In the genomic region with DNA sequence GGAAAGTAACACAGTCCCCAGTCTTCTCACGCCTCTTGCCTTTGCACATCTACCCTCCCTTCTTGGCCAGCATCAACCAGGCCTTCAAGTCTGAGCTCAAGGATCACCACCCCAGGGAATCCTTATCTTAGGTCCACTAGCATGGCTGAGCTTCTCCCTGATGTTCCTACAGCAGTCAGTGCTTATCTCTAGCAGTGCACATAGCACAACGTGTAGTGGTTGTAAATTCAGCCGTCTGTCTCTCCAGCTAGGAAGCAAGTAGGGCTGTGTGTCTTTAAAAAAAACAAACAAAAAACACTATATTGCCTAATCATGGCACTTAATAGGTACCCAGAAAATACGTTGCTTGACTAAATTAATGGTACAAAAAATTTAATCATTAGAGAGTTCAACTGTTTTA, we compare ENCODE assay signal across 1 cellular context.
TF ChIP-seq lines count a peak whose summit lies in the region.

No MANE protein-coding gene starts in this region.

TF ChIP-seq in K562, 482 proteins besides CTCF, POLR2A, EP300 and RAD21 (continued from another document and continues in another):
- TF ChIP-seq, protein P1, sequence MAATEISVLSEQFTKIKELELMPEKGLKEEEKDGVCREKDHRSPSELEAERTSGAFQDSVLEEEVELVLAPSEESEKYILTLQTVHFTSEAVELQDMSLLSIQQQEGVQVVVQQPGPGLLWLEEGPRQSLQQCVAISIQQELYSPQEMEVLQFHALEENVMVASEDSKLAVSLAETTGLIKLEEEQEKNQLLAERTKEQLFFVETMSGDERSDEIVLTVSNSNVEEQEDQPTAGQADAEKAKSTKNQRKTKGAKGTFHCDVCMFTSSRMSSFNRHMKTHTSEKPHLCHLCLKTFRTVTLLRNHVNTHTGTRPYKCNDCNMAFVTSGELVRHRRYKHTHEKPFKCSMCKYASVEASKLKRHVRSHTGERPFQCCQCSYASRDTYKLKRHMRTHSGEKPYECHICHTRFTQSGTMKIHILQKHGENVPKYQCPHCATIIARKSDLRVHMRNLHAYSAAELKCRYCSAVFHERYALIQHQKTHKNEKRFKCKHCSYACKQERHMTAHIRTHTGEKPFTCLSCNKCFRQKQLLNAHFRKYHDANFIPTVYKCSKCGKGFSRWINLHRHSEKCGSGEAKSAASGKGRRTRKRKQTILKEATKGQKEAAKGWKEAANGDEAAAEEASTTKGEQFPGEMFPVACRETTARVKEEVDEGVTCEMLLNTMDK (IDR thresholded peaks at IDR 0.05; ENCODE audit: borderline replicate concordance, insufficient read depth, low read depth, low read length, poor library complexity, severe bottlenecking) = no peak
- TF ChIP-seq ESRRB (CRISPR knock-in tag; IDR thresholded peaks at IDR 0.05; ENCODE audit: borderline replicate concordance) (no peak), ZNF75A (CRISPR knock-in tag; IDR thresholded peaks at IDR 0.05) (no peak), SIN3B (IDR thresholded peaks at IDR 0.05; ENCODE audit: low read depth) (no peak), NFRKB (IDR thresholded peaks at IDR 0.05; ENCODE audit: low read depth) (no peak), TRIM28 (IDR thresholded peaks at IDR 0.05) (no peak), NCOA4 (IDR thresholded peaks at IDR 0.05; ENCODE audit: partially characterized antibody) (no peak), CHD4 (IDR thresholded peaks at IDR 0.05; ENCODE audit: insufficient read depth, insufficient replicate concordance, low read depth, low read length, poor library complexity, severe bottlenecking) (no peak), FIP1L1 (IDR thresholded peaks at IDR 0.05; ENCODE audit: low read depth, low read length, poor library complexity, severe bottlenecking) (no peak), RBM14 (IDR thresholded peaks at IDR 0.05; ENCODE audit: borderline replicate concordance, insufficient read depth, low read depth, low read length) (no peak), ZNF695 (CRISPR knock-in tag; IDR thresholded peaks at IDR 0.05) (no peak), ZNF347 (CRISPR knock-in tag; IDR thresholded peaks at IDR 0.05; ENCODE audit: low read depth) (no peak), PHF8 (IDR thresholded peaks at IDR 0.05; ENCODE audit: borderline replicate concordance, low read length) (no peak), POLR3G (IDR thresholded peaks at IDR 0.05; ENCODE audit: extremely low read depth, insufficient read length, insufficient replicate concordance) (no peak), SMAD2 (IDR thresholded peaks at IDR 0.05; ENCODE audit: low read depth, low read length) (no peak), GTF2F1 (IDR thresholded peaks at IDR 0.05; ENCODE audit: low read depth, low read length) (no peak), TEAD1 (CRISPR knock-in tag; IDR thresholded peaks at IDR 0.05) (0 out of 4 replicates have a peak, but pooled peaks of 1 of the 2 experiments have one; percentile 34), MEF2D (tag; conservative IDR thresholded peaks at IDR 0.05; ENCODE audit: low read depth) (no peak), CBX3 (IDR thresholded peaks at IDR 0.05; ENCODE audit: borderline replicate concordance in 1 of 2, low read length in 2 of 2) (peak in 1 of 2 experiments; percentile 59; a peak in 1 of 3 replicates), ZBED1 (IDR thresholded peaks at IDR 0.05) (no peak), EHMT2 (IDR thresholded peaks at IDR 0.05) (peak; percentile 82), ZNF140 (CRISPR knock-in tag; IDR thresholded peaks at IDR 0.05) (no peak), MCM7 (IDR thresholded peaks at IDR 0.05) (no peak), ZNF589 (CRISPR knock-in tag; IDR thresholded peaks at IDR 0.05; ENCODE audit: low read depth) (no peak), SOX6 (IDR thresholded peaks at IDR 0.05) (peak; percentile 55; the same call in 1 of the 2 replicates), YBX1 (IDR thresholded peaks at IDR 0.05) (no peak), CREBBP (IDR thresholded peaks at IDR 0.05; ENCODE audit: low read depth, low read length) (no peak), ZNF124 (CRISPR knock-in tag; IDR thresholded peaks at IDR 0.05) (no peak), SRSF7 (optimal IDR thresholded peaks at IDR 0.05; ENCODE audit: low read depth, low read length) (no peak), STAG1 (CRISPR knock-in tag; IDR thresholded peaks at IDR 0.05; ENCODE audit: borderline replicate concordance) (no peak), ETS2 (tag; IDR thresholded peaks at IDR 0.05; ENCODE audit: borderline replicate concordance, poor library complexity, severe bottlenecking) (no peak), ZNF3 (CRISPR knock-in tag; IDR thresholded peaks at IDR 0.05) (no peak), FOXJ2 (tag; IDR thresholded peaks at IDR 0.05) (no peak), SMARCE1 (IDR thresholded peaks at IDR 0.05) (peak; percentile 80; the same call in 1 of the 2 replicates), SREBF2 (CRISPR knock-in tag; IDR thresholded peaks at IDR 0.05) (no peak), DDX20 (tag; IDR thresholded peaks at IDR 0.05; ENCODE audit: low read depth) (no peak), ZNF134 (CRISPR knock-in tag; conservative IDR thresholded peaks at IDR 0.05) (no peak), GATA2 (CRISPR knock-in tag; IDR thresholded peaks at IDR 0.05) (peak; percentile 93), MTF1 (CRISPR knock-in tag; IDR thresholded peaks at IDR 0.05; ENCODE audit: borderline replicate concordance) (no peak), ZNF274 (IDR thresholded peaks at IDR 0.05; ENCODE audit: borderline replicate concordance, low read depth, low read length) (no peak), POLR2AphosphoS5 (IDR thresholded peaks at IDR 0.05; ENCODE audit: control insufficient read depth, insufficient read depth, low read depth, low read length) (peak; percentile 91), ZSCAN32 (CRISPR knock-in tag; IDR thresholded peaks at IDR 0.05) (no peak), MCM2 (IDR thresholded peaks at IDR 0.05; ENCODE audit: low read depth) (no peak), KLF16 (IDR thresholded peaks at IDR 0.05) (peak; percentile 80), RBBP5 (IDR thresholded peaks at IDR 0.05; ENCODE audit: borderline replicate concordance, insufficient read depth, low read length, poor library complexity, severe bottlenecking) (no peak), ZKSCAN3 (CRISPR knock-in tag; IDR thresholded peaks at IDR 0.05) (no peak), ZNF79 (CRISPR knock-in tag; IDR thresholded peaks at IDR 0.05; ENCODE audit: low read depth) (no peak), ATF7 (IDR thresholded peaks at IDR 0.05) (0 out of 2 replicates have a peak, but pooled peaks have one; percentile 29), ZNF311 (CRISPR knock-in tag; IDR thresholded peaks at IDR 0.05) (no peak), ELF1 (tag; IDR thresholded peaks at IDR 0.05) (no peak), ETV5 (CRISPR knock-in tag; IDR thresholded peaks at IDR 0.05; ENCODE audit: low read depth) (no peak)
- TF ChIP-seq, protein P2, sequence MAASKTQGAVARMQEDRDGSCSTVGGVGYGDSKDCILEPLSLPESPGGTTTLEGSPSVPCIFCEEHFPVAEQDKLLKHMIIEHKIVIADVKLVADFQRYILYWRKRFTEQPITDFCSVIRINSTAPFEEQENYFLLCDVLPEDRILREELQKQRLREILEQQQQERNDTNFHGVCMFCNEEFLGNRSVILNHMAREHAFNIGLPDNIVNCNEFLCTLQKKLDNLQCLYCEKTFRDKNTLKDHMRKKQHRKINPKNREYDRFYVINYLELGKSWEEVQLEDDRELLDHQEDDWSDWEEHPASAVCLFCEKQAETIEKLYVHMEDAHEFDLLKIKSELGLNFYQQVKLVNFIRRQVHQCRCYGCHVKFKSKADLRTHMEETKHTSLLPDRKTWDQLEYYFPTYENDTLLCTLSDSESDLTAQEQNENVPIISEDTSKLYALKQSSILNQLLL (CRISPR knock-in tag; IDR thresholded peaks at IDR 0.05; ENCODE audit: borderline replicate concordance) = no peak
- TF ChIP-seq, protein P3, sequence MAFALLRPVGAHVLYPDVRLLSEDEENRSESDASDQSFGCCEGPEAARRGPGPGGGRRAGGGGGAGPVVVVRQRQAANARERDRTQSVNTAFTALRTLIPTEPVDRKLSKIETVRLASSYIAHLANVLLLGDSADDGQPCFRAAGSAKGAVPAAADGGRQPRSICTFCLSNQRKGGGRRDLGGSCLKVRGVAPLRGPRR (CRISPR knock-in tag; IDR thresholded peaks at IDR 0.05) = no peak
- TF ChIP-seq, protein P4, sequence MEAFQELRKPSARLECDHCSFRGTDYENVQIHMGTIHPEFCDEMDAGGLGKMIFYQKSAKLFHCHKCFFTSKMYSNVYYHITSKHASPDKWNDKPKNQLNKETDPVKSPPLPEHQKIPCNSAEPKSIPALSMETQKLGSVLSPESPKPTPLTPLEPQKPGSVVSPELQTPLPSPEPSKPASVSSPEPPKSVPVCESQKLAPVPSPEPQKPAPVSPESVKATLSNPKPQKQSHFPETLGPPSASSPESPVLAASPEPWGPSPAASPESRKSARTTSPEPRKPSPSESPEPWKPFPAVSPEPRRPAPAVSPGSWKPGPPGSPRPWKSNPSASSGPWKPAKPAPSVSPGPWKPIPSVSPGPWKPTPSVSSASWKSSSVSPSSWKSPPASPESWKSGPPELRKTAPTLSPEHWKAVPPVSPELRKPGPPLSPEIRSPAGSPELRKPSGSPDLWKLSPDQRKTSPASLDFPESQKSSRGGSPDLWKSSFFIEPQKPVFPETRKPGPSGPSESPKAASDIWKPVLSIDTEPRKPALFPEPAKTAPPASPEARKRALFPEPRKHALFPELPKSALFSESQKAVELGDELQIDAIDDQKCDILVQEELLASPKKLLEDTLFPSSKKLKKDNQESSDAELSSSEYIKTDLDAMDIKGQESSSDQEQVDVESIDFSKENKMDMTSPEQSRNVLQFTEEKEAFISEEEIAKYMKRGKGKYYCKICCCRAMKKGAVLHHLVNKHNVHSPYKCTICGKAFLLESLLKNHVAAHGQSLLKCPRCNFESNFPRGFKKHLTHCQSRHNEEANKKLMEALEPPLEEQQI (IDR thresholded peaks at IDR 0.05) = no peak
- TF ChIP-seq, protein P5, sequence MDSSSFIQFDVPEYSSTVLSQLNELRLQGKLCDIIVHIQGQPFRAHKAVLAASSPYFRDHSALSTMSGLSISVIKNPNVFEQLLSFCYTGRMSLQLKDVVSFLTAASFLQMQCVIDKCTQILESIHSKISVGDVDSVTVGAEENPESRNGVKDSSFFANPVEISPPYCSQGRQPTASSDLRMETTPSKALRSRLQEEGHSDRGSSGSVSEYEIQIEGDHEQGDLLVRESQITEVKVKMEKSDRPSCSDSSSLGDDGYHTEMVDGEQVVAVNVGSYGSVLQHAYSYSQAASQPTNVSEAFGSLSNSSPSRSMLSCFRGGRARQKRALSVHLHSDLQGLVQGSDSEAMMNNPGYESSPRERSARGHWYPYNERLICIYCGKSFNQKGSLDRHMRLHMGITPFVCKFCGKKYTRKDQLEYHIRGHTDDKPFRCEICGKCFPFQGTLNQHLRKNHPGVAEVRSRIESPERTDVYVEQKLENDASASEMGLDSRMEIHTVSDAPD (CRISPR knock-in tag; IDR thresholded peaks at IDR 0.05) = no peak
- TF ChIP-seq, protein P6, sequence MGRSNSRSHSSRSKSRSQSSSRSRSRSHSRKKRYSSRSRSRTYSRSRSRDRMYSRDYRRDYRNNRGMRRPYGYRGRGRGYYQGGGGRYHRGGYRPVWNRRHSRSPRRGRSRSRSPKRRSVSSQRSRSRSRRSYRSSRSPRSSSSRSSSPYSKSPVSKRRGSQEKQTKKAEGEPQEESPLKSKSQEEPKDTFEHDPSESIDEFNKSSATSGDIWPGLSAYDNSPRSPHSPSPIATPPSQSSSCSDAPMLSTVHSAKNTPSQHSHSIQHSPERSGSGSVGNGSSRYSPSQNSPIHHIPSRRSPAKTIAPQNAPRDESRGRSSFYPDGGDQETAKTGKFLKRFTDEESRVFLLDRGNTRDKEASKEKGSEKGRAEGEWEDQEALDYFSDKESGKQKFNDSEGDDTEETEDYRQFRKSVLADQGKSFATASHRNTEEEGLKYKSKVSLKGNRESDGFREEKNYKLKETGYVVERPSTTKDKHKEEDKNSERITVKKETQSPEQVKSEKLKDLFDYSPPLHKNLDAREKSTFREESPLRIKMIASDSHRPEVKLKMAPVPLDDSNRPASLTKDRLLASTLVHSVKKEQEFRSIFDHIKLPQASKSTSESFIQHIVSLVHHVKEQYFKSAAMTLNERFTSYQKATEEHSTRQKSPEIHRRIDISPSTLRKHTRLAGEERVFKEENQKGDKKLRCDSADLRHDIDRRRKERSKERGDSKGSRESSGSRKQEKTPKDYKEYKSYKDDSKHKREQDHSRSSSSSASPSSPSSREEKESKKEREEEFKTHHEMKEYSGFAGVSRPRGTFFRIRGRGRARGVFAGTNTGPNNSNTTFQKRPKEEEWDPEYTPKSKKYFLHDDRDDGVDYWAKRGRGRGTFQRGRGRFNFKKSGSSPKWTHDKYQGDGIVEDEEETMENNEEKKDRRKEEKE (IDR thresholded peaks at IDR 0.05; ENCODE audit: borderline replicate concordance in 1 of 2, control insufficient read depth in 1 of 2, low read depth in 2 of 2, low read length in 1 of 2) = no peak
- TF ChIP-seq, protein P7, sequence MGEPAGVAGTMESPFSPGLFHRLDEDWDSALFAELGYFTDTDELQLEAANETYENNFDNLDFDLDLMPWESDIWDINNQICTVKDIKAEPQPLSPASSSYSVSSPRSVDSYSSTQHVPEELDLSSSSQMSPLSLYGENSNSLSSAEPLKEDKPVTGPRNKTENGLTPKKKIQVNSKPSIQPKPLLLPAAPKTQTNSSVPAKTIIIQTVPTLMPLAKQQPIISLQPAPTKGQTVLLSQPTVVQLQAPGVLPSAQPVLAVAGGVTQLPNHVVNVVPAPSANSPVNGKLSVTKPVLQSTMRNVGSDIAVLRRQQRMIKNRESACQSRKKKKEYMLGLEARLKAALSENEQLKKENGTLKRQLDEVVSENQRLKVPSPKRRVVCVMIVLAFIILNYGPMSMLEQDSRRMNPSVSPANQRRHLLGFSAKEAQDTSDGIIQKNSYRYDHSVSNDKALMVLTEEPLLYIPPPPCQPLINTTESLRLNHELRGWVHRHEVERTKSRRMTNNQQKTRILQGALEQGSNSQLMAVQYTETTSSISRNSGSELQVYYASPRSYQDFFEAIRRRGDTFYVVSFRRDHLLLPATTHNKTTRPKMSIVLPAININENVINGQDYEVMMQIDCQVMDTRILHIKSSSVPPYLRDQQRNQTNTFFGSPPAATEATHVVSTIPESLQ (CRISPR knock-in tag; IDR thresholded peaks at IDR 0.05) = no peak
- TF ChIP-seq, protein P8, sequence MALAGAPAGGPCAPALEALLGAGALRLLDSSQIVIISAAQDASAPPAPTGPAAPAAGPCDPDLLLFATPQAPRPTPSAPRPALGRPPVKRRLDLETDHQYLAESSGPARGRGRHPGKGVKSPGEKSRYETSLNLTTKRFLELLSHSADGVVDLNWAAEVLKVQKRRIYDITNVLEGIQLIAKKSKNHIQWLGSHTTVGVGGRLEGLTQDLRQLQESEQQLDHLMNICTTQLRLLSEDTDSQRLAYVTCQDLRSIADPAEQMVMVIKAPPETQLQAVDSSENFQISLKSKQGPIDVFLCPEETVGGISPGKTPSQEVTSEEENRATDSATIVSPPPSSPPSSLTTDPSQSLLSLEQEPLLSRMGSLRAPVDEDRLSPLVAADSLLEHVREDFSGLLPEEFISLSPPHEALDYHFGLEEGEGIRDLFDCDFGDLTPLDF (CRISPR knock-in tag; IDR thresholded peaks at IDR 0.05) = no peak
